Comparison of ENCODE assay signal across 37 cellular contexts in the genomic region with DNA sequence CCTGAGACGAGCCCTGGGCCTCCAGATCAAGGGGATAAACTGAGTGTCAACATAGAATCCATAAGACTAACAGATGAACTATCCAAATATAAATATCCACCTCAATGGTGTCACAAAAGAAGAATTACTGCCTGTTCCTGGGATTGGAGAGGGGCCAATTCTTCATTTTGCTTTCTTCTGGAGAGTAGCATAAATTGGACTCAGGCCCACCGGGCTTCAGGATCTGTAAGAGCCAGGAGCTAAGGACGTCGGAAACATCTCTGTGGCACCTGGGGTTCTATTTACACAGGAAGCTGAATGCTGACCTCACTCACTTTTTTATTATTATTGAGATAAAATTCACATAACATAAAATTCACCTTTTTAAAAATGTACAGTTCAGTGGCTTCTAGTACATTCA.
DNase-seq lines count a peak whose midpoint lies in the region; ATAC-seq, FAIRE-seq and TF ChIP-seq lines count a peak whose summit lies in the region.
"Had no signal": no experiment of that assay in that cellular context is flagged by ENCODE, and none has a peak within 500 bp of the region (broad histone marks: within the 10 kb centered on the region; RNA-seq: fewer than 3 reads in every experiment).

No MANE protein-coding gene starts in this region.

- H3K4me1 ChIP-seq in endothelial cell of umbilical vein (ENCODE audit: control insufficient read depth, extremely low read depth, insufficient read depth, low read length), result no peaks in the 10 kb centered on the region
- H3K4me1 ChIP-seq: SJSA1 had no signal

- no peaks in the 10 kb centered on the region for H4K20me1 ChIP-seq in endothelial cell of umbilical vein (replicated peaks; ENCODE audit: control insufficient read depth, extremely low read depth, insufficient read depth, low read length)

- POLR2A ChIA-PET in endothelial cell of umbilical vein (lab: Charles Lee), result no interaction called here

- H3K27me3 Mint-ChIP-seq in CD14-positive monocyte (ENCODE audit: low read depth in 3 of 3), result peaks cover 0 to 3% (median 3%) of the 10 kb centered on the region in 3 donors
- H3K27me3 Mint-ChIP-seq: activated naive CD4-positive, alpha-beta T cell treated with anti-CD3 and anti-CD28 coated beads, Interleukin-2, amount 50 U/mL, for 24 hours; brain; CD4-positive, alpha-beta T cell; stimulated activated naive CD8-positive, alpha-beta T cell treated with anti-CD3 and anti-CD28 coated beads, Interleukin-15, amount 100 ng/mL, for 72 hours had no signal

- H3K27me3 ChIP-seq in endothelial cell of umbilical vein (ENCODE audit: control insufficient read depth in 2 of 2, insufficient read depth in 2 of 2, low read length in 2 of 2), result peaks cover 0 to 3% of the 10 kb centered on the region in 2 experiments
- H3K27me3 ChIP-seq: dorsolateral prefrontal cortex, MG63, sigmoid colon had no signal

- CTCF ChIA-PET in endothelial cell of umbilical vein (lab: Charles Lee), result no interaction called here

- H2AFZ ChIP-seq in endothelial cell of umbilical vein (ENCODE audit: low read depth, low read length), result no peak overlapping the region

- no peak overlapping the region for H3K27ac ChIP-seq in endothelial cell of umbilical vein (ENCODE audit: insufficient read depth, low read depth, low read length)
- H3K27ac ChIP-seq: dorsolateral prefrontal cortex, HL-60, sigmoid colon, SJSA1, thoracic aorta had no signal

- TF ChIP-seq POLR2A in endothelial cell of umbilical vein (IDR thresholded peaks at IDR 0.05; ENCODE audit: low read depth, low read length), result no peak

- no peak for TF ChIP-seq CTCF in endothelial cell of umbilical vein (IDR thresholded peaks at IDR 0.05; ENCODE audit: extremely low read depth in 1 of 2, insufficient read depth in 1 of 2, low read depth in 1 of 2, low read length in 2 of 2)
- TF ChIP-seq CTCF in CD14-positive monocyte (IDR thresholded peaks at IDR 0.05), result no peak

- H3K9me1 ChIP-seq in endothelial cell of umbilical vein (replicated peaks; ENCODE audit: control insufficient read depth, extremely low read depth, insufficient read depth, low read length), result no peaks in the 10 kb centered on the region

- H3K9me3 Mint-ChIP-seq in CD14-positive monocyte, result no peaks in the 10 kb centered on the region
- H3K9me3 Mint-ChIP-seq: activated CD4-positive, alpha-beta T cell treated with anti-CD3 and anti-CD28 coated beads, Interleukin-2, amount 10 ng/mL, durations not matched to agents 24 days and 14 days; activated naive CD4-positive, alpha-beta T cell treated with anti-CD3 and anti-CD28 coated beads, Interleukin-2, amount 50 U/mL, for 24 hours; brain; CD4-positive, alpha-beta T cell; H9; natural killer cell; stimulated activated naive CD8-positive, alpha-beta T cell treated with anti-CD3 and anti-CD28 coated beads, Interleukin-15, amount 100 ng/mL, for 72 hours; T-cell; WTC11 had no signal

- ATAC-seq in HG03097 (IDR thresholded peaks at IDR 0.05; ENCODE audit: low FRiP score, unreplicated experiment), result no peak
- ATAC-seq in GM19351 (IDR thresholded peaks at IDR 0.05; ENCODE audit: unreplicated experiment), result no peak
- ATAC-seq: mucosa of descending colon; natural killer cell; stimulated activated naive CD8-positive, alpha-beta T cell treated with anti-CD3 and anti-CD28 coated beads, Interleukin-15, amount 100 ng/mL, for 72 hours; T-cell; WTC11 had no signal

- no peak overlapping the region for H3K4me2 ChIP-seq in endothelial cell of umbilical vein (ENCODE audit: insufficient read depth, low read length)

- no peaks in the 10 kb centered on the region for H3K36me3 ChIP-seq in endothelial cell of umbilical vein (ENCODE audit: control insufficient read depth in 2 of 2, extremely low read depth in 1 of 2, insufficient read depth in 2 of 2, low read length in 2 of 2)
- H3K36me3 ChIP-seq: MG63, sigmoid colon, SJSA1, thoracic aorta had no signal

- no peak for FAIRE-seq in endothelial cell of umbilical vein (lab: Jason Lieb, UNC)
- FAIRE-seq: A204.1, D721Med, frontal cortex had no signal

- no peaks in the 10 kb centered on the region for H3K36me3 Mint-ChIP-seq in CD14-positive monocyte
- H3K36me3 Mint-ChIP-seq: activated naive CD4-positive, alpha-beta T cell treated with anti-CD3 and anti-CD28 coated beads, Interleukin-2, amount 50 U/mL, for 24 hours; brain; natural killer cell; T-cell; WTC11 had no signal

- no TSS peak for BruUV-seq in endothelial cell of umbilical vein (replicated peaks; lab: Mats Ljungman, UMichigan)

- no peaks in the 10 kb centered on the region for H3K79me2 ChIP-seq in endothelial cell of umbilical vein (ENCODE audit: control insufficient read depth, insufficient read depth, low read length)

- intact Hi-C loops in endothelial cell of umbilical vein (cut with micrococcal nuclease) (no loop called here), CD14-positive monocyte (cut with micrococcal nuclease) (loop anchor here in 1 of 2 donors (10.0 kb wide), 1 partner anchor 913 kb away; no protein-coding TSS in a partner anchor)

- no peak overlapping the region for H3K4me3 Mint-ChIP-seq in CD14-positive monocyte
- H3K4me3 Mint-ChIP-seq: activated CD4-positive, alpha-beta T cell treated with anti-CD3 and anti-CD28 coated beads, Interleukin-2, amount 10 ng/mL, durations not matched to agents 24 days and 14 days; activated naive CD4-positive, alpha-beta T cell treated with anti-CD3 and anti-CD28 coated beads, Interleukin-2, amount 50 U/mL, for 24 hours; brain; CD4-positive, alpha-beta T cell; H9; natural killer cell; stimulated activated naive CD8-positive, alpha-beta T cell treated with anti-CD3 and anti-CD28 coated beads, Interleukin-15, amount 100 ng/mL, for 72 hours; T-cell; WTC11 had no signal

- no peak overlapping the region for H3K9ac ChIP-seq in endothelial cell of umbilical vein (replicated peaks; ENCODE audit: extremely low read depth, insufficient read depth, low read length)

- DNase-seq in NCI-H1694 (lab: John Stamatoyannopoulos, UW) (peak; percentile 15), NCI-H1694 treated with DMSO at 0.1 percent for 48 hours (lab: John Stamatoyannopoulos, UW) (no peak), NCI-H1105 (lab: John Stamatoyannopoulos, UW) (peak; percentile 94), NCI-H446 (lab: John Stamatoyannopoulos, UW) (peak; percentile 37 to 74), endothelial cell of umbilical vein (ENCODE audit: low read depth, low spot score) (peak; percentile 23), CD14-positive monocyte (ENCODE audit: low spot score) (no peak)
- DNase-seq: activated CD4-positive, alpha-beta T cell treated with anti-CD3 and anti-CD28 coated beads, Interleukin-2, amount 10 ng/mL, durations not matched to agents 24 days and 14 days; activated CD8-positive, alpha-beta memory T cell treated with anti-CD3 and anti-CD28 coated beads for 24 hours; activated T-cell treated with anti-CD3 and anti-CD28 coated beads for 4 hours; amniotic stem cell; CD4-positive, alpha-beta T cell; cerebellar nuclear complex; dorsolateral prefrontal cortex; H9; KBM-7; MG63; mucosa of descending colon; natural killer cell; NCI-H187; NCI-H526; sigmoid colon; stimulated activated CD4-positive, alpha-beta T cell treated with anti-CD3 and anti-CD28 coated beads, Interleukin-12 subunit alpha, Interleukin-12 subunit beta, amount 100 ng/mL, for 4 hours; stimulated activated CD4-positive, alpha-beta T cell treated with anti-CD3 and anti-CD28 coated beads, Interleukin-2, amount 100 ng/mL, for 48 hours; stimulated activated naive CD8-positive, alpha-beta T cell treated with anti-CD3 and anti-CD28 coated beads, Interleukin-15, amount 100 ng/mL, for 72 hours; T-cell had no signal

- H3K9me3 ChIP-seq in endothelial cell of umbilical vein (replicated peaks; ENCODE audit: control insufficient read depth, insufficient read depth, low read length), result no peaks in the 10 kb centered on the region
- H3K9me3 ChIP-seq: MG63, mucosa of descending colon, sigmoid colon, SJSA1, thoracic aorta had no signal

- no peak overlapping the region for H3K4me3 ChIP-seq in endothelial cell of umbilical vein (replicated peaks in 1 of 3; ENCODE audit: insufficient read depth in 1 of 3, low read depth in 1 of 3, low read length in 3 of 3)
- H3K4me3 ChIP-seq: dorsolateral prefrontal cortex, lung, MG63, mucosa of descending colon, sigmoid colon, SJSA1, thoracic aorta had no signal

- H3K27ac Mint-ChIP-seq in CD14-positive monocyte, result no peak overlapping the region
- H3K27ac Mint-ChIP-seq: activated CD4-positive, alpha-beta T cell treated with anti-CD3 and anti-CD28 coated beads, Interleukin-2, amount 10 ng/mL, durations not matched to agents 24 days and 14 days; activated naive CD4-positive, alpha-beta T cell treated with anti-CD3 and anti-CD28 coated beads, Interleukin-2, amount 50 U/mL, for 24 hours; CD4-positive, alpha-beta T cell; H9; natural killer cell; T-cell; WTC11 had no signal

- dilution Hi-C loops in endothelial cell of umbilical vein (cut with MboI; ENCODE audit: extremely low pct_ligation_motif_present, low sequenced_read_pairs), result no loop called here

- peaks cover 5% of the 10 kb centered on the region for H3K4me1 Mint-ChIP-seq in CD14-positive monocyte
- H3K4me1 Mint-ChIP-seq: activated CD4-positive, alpha-beta T cell treated with anti-CD3 and anti-CD28 coated beads, Interleukin-2, amount 10 ng/mL, durations not matched to agents 24 days and 14 days; activated naive CD4-positive, alpha-beta T cell treated with anti-CD3 and anti-CD28 coated beads, Interleukin-2, amount 50 U/mL, for 24 hours; natural killer cell; stimulated activated naive CD8-positive, alpha-beta T cell treated with anti-CD3 and anti-CD28 coated beads, Interleukin-15, amount 100 ng/mL, for 72 hours; T-cell had no signal

TF ChIP-seq in endothelial cell of umbilical vein, 7 proteins besides CTCF, POLR2A, EP300 and RAD21:
- TF ChIP-seq, protein P1, sequence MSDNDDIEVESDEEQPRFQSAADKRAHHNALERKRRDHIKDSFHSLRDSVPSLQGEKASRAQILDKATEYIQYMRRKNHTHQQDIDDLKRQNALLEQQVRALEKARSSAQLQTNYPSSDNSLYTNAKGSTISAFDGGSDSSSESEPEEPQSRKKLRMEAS (IDR thresholded peaks at IDR 0.05; ENCODE audit: insufficient read depth, insufficient read length), result no peak
- TF ChIP-seq EZH2 (IDR thresholded peaks at IDR 0.05; ENCODE audit: borderline replicate concordance, low read depth, low read length, severe bottlenecking) (no peak), JUN (IDR thresholded peaks at IDR 0.05; ENCODE audit: borderline replicate concordance, insufficient read depth, insufficient read length, low read depth) (no peak), GATA2 (IDR thresholded peaks at IDR 0.05; ENCODE audit: insufficient read depth, insufficient read length, low read depth, low read length) (no peak), MYC (IDR thresholded peaks at IDR 0.05; ENCODE audit: low read depth, low read length) (no peak), POLR2AphosphoS5 (IDR thresholded peaks at IDR 0.05; ENCODE audit: insufficient read depth, low read depth, low read length) (no peak)

Comparison
In these comparisons a context has a peak if more than half of its experiments do, and no peak if none do; other contexts are left out.
1. DNase-seq: peak in NCI-H1694 (single experiment), NCI-H1105 (single experiment), NCI-H446 (2 of 2) and endothelial cell of umbilical vein (single experiment); none in NCI-H1694 treated with DMSO at 0.1 percent for 48 hours (single experiment) and CD14-positive monocyte (single experiment).